8 cellular contexts compared by ENCODE assay signal in genomic region chr12:49069507-49070346, GRCh38. TPM values are rescaled to one million over a fixed set of nuclear protein-coding genes. Genes with fewer than 3 reads are reported as not detected.
DNase-seq lines count a peak whose midpoint lies in the region; ATAC-seq, FAIRE-seq and TF ChIP-seq lines count a peak whose summit lies in the region.

Gene RHEBL1 (minus strand): TSS chr12:49069979. CDS start chr12:49069785, 194 bp downstream.

- H3K4me3 ChIP-seq in adipocyte (ENCODE audit: low read length), result peak within 1 kb of the TSS; percentile 97
- H3K4me3 ChIP-seq in heart right ventricle, result peak within 1 kb of the TSS; percentile 51 to 86 (median 68)
- H3K4me3 ChIP-seq in prostate gland, result peak within 1 kb of the TSS; percentile 47 to 71

- peak; percentile 55 for TF ChIP-seq POLR2A in prostate gland (IDR thresholded peaks at IDR 0.05)

- no peak for FAIRE-seq in urothelium cell line (lab: Jason Lieb, UNC)

- H3K27ac ChIP-seq in heart right ventricle (peak within 1 kb of the TSS in 7 of 10 donors; percentile 30 to 74 (median 59)), prostate gland (peak within 1 kb of the TSS; percentile 60 to 61)

- H3K9me3 ChIP-seq in adipocyte (ENCODE audit: control insufficient read depth, low read length), result no peaks in the 10 kb centered on the region
- H3K9me3 ChIP-seq in heart right ventricle, result no peaks in the 10 kb centered on the region
- H3K9me3 ChIP-seq in prostate gland, result no peaks in the 10 kb centered on the region

- H3K4me1 ChIP-seq in adipocyte (ENCODE audit: control insufficient read depth, insufficient read depth, low read length), result peaks cover 10% of the 10 kb centered on the region
- H3K4me1 ChIP-seq in heart right ventricle, result peaks cover 7 to 18% (median 12%) of the 10 kb centered on the region in 9 donors
- H3K4me1 ChIP-seq in prostate gland (replicated peaks), result no peaks in the 10 kb centered on the region

- intact Hi-C loops in heart right ventricle (cut with DNase I), result loop anchor here in 6 of 10 donors (5.0 to 10.0 kb wide), 4 partner anchors 38 to 115 kb away; partner anchors contain the start of genes LMBR1L (in 1 of the 6) and TUBA1A (in 1 of the 6)
- intact Hi-C loops in prostate gland (cut with DNase I), result loop anchor here (10.0 kb wide), 1 partner anchor 55 kb away; no protein-coding TSS in a partner anchor

- in situ Hi-C loops in GM13976 (cut with MboI; ENCODE audit: low sequenced_read_pairs, unreplicated experiment), result loop anchor here (10.0 kb wide), 1 partner anchor 165 kb away; no protein-coding TSS in a partner anchor

- DNase-seq in GM13976 (ENCODE audit: low spot score), result peak; percentile 98
- peak; percentile 74 for DNase-seq in NCI-H1436 treated with DMSO at 0.1 percent for 48 hours (lab: John Stamatoyannopoulos, UW)
- peak; percentile 96 for DNase-seq in T follicular helper cell (ENCODE audit: low read depth)
- DNase-seq in adipocyte (ENCODE audit: low read depth), result peak; percentile 99
- peak; percentile 97 to 99 for DNase-seq in heart right ventricle
- DNase-seq in prostate gland (ENCODE audit: low spot score), result peak; percentile 98
- peak; percentile 99 for DNase-seq in urothelium cell line (ENCODE audit: low spot score)

- H3K9ac ChIP-seq in adipocyte (ENCODE audit: low read length), result peak within 1 kb of the TSS; percentile 84

- peak; percentile 41 for TF ChIP-seq CTCF in GM13976 (IDR thresholded peaks at IDR 0.05; ENCODE audit: borderline replicate concordance, control extremely low read depth, extremely low read depth, insufficient read depth, missing control alignments)
- no peak for TF ChIP-seq CTCF in heart right ventricle (IDR thresholded peaks at IDR 0.05)
- TF ChIP-seq CTCF in prostate gland (IDR thresholded peaks at IDR 0.05), result peak in 3 of 4 experiments; percentile 19 to 38 (median 33)

- H3K27me3 ChIP-seq in adipocyte (replicated peaks; ENCODE audit: control insufficient read depth, insufficient read depth, low read length), result no peaks in the 10 kb centered on the region
- H3K27me3 ChIP-seq in heart right ventricle, result no peaks in the 10 kb centered on the region
- no peaks in the 10 kb centered on the region for H3K27me3 ChIP-seq in prostate gland (replicated peaks; ENCODE audit: insufficient read depth)

- ATAC-seq in HG02870 (IDR thresholded peaks at IDR 0.05; ENCODE audit: unreplicated experiment) (peak; percentile 97), heart right ventricle (peak; percentile 100)

- H3K36me3 ChIP-seq in adipocyte (ENCODE audit: control insufficient read depth, insufficient read depth, low read length, severe bottlenecking) (no peaks in the 10 kb centered on the region), heart right ventricle (no peaks in the 10 kb centered on the region), prostate gland (no peaks in the 10 kb centered on the region)

- whole genome bisulfite sequencing in heart right ventricle, 2 donors, result 1% methylated on average over 59 to 60 of the region's 60 CpGs
- WGBS in prostate gland, result under 1% methylated on average over 58 of the region's 60 CpGs

RNA-seq across cellular contexts. Expression of gene RHEBL1, which starts in this region (rescaled TPM):
- total RNA-seq in heart right ventricle, result 1 to 10 TPM in 2 of 10 donors, under 1 TPM in 6, not detected in 2; 0.23 to 1.9 (median 0.41) TPM
- polyA plus RNA-seq in heart right ventricle, result under 1 TPM; 0.43 to 0.73 TPM
- 1 to 10 TPM; 1.1 to 2.3 TPM for total RNA-seq in prostate gland

Comparison
In these comparisons a context has a peak if more than half of its experiments do, and no peak if none do; other contexts are left out.
1. Peak in every context shown above with its lines: DNase-seq, ATAC-seq, H3K4me3 ChIP-seq and H3K27ac ChIP-seq.
2. CTCF ChIP-seq: peak in GM13976 (single experiment) and prostate gland (3 of 4); none in heart right ventricle (0 of 9).